In the genomic region with DNA sequence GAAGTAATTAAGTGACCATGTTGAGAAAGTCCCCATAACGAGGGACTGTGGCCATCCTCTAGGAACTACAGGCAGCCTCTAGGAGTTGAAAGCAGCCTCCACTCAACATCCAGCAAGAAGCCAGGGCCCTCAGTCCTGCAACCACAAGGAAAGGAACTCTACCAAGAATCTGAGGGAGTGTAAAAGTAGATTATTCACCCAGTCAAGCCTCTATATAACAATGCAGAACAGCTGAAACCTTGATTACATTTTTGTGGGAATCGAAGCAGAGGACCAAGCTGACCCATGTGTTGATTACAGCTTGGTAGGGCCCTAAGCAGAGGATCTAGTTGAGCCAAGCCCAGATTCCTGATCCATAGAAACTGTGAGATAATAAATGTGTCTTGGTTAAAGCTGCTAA, we compare ENCODE assay signal across 1 cellular context.
TF ChIP-seq lines count a peak whose summit lies in the region.

No MANE protein-coding gene starts in this region.

TF ChIP-seq in IMR-90, 13 proteins besides CTCF, POLR2A, EP300 and RAD21 (continued from another document):
- TF ChIP-seq, protein P1, sequence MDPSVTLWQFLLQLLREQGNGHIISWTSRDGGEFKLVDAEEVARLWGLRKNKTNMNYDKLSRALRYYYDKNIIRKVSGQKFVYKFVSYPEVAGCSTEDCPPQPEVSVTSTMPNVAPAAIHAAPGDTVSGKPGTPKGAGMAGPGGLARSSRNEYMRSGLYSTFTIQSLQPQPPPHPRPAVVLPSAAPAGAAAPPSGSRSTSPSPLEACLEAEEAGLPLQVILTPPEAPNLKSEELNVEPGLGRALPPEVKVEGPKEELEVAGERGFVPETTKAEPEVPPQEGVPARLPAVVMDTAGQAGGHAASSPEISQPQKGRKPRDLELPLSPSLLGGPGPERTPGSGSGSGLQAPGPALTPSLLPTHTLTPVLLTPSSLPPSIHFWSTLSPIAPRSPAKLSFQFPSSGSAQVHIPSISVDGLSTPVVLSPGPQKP (IDR thresholded peaks at IDR 0.05; ENCODE audit: borderline replicate concordance, low read depth, low read length): no peak
- TF ChIP-seq BHLHE40 (IDR thresholded peaks at IDR 0.05; ENCODE audit: low read depth, low read length): no peak
- TF ChIP-seq, protein P2, sequence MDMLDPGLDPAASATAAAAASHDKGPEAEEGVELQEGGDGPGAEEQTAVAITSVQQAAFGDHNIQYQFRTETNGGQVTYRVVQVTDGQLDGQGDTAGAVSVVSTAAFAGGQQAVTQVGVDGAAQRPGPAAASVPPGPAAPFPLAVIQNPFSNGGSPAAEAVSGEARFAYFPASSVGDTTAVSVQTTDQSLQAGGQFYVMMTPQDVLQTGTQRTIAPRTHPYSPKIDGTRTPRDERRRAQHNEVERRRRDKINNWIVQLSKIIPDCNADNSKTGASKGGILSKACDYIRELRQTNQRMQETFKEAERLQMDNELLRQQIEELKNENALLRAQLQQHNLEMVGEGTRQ (IDR thresholded peaks at IDR 0.05; ENCODE audit: low read depth, low read length): no peak
- no peak for TF ChIP-seq MAFK (IDR thresholded peaks at IDR 0.05; ENCODE audit: low read depth, low read length)
- TF ChIP-seq MAZ (IDR thresholded peaks at IDR 0.05; ENCODE audit: borderline replicate concordance, low read depth, low read length): no peak
